Comparison of ENCODE assay signal across 8 cellular contexts in the genomic region with DNA sequence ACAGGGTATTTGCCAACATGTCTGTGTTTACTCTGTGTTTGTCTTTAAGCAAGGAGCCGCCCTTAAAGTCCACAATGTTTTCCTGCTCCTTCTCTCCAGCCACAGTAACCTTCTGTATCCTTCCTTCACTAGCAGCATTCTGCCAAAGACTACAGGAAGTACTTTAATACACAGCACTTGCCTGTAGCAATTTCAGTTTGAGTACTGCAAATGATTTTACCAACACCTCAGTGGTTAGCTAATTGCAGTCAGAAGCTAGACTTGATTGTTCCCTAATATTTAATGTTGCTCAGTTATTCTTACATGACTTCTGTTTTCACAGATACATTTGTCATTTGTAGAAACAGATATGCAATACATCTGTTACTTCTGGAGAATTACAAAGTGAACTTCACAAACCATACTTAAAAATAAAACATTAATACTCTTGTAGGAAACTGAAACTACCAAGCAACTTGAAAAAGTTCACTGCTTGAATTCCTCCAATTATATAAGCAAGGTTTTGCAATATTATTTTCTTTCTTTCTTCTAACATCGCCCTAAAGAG.
A peak's percentile ranks its signal among the peaks of the same experiment; 100 is the strongest.
DNase-seq lines count a peak whose midpoint lies in the region; ATAC-seq and TF ChIP-seq lines count a peak whose summit lies in the region.

No MANE protein-coding gene starts in this region.

- H3K9ac ChIP-seq in adipocyte (ENCODE audit: low read length), result peak overlapping the region; percentile 60

- H3K9me3 Mint-ChIP-seq in CD4-positive, alpha-beta T cell, result no peaks in the 10 kb centered on the region

- H3K4me3 Mint-ChIP-seq in CD4-positive, alpha-beta T cell, result no peak overlapping the region

- TF ChIP-seq POLR2A in right lobe of liver (IDR thresholded peaks at IDR 0.05), result no peak
- no peak for TF ChIP-seq POLR2A in erythroblast (IDR thresholded peaks at IDR 0.05; ENCODE audit: low read length)

- intact Hi-C loops in CD4-positive, alpha-beta T cell (cut with DNase I, micrococcal nuclease), result loop anchor here in 1 of 2 experiments (10.0 kb wide), 1 partner anchor 88 kb away; no protein-coding TSS in a partner anchor
- intact Hi-C loops in right lobe of liver (cut with DNase I), result no loop called here

- peak overlapping the region; percentile 50 for H3K27ac Mint-ChIP-seq in CD4-positive, alpha-beta T cell

- no peak overlapping the region for H3K27ac ChIP-seq in CD4-positive, alpha-beta T cell (ENCODE audit: low read depth, low read length)
- peak overlapping the region in 1 of 3 donors; percentile 24 for H3K27ac ChIP-seq in right lobe of liver

- H3K4me3 ChIP-seq in adipocyte (ENCODE audit: low read length), result peak overlapping the region; percentile 72
- no peak overlapping the region for H3K4me3 ChIP-seq in right lobe of liver

- DNase-seq in CD4-positive, alpha-beta T cell, result no peak
- DNase-seq in HT-29 (ENCODE audit: low spot score) (peak; percentile 73), adipocyte (ENCODE audit: low read depth) (peak; percentile 63), right lobe of liver (no peak), erythroblast (lab: John Stamatoyannopoulos, UW) (no peak), SW480 (ENCODE audit: low spot score) (no peak)
- DNase-seq in stimulated activated CD4-positive, alpha-beta T cell treated with anti-CD3 and anti-CD28 coated beads, Interleukin-4, amount 100 ng/mL, for 24 hours, result no peak

- peaks cover 45% of the 10 kb centered on the region for H3K4me1 Mint-ChIP-seq in CD4-positive, alpha-beta T cell (ENCODE audit: low read depth)

- CTCF ChIA-PET in CD4-positive, alpha-beta T cell (lab: Charles Lee), result no interaction called here

- POLR2A ChIA-PET in CD4-positive, alpha-beta T cell (lab: Charles Lee), result interaction anchor here (1.4 kb wide), 1 partner anchor 69 kb away, joined by 3 read pairs; the partner anchor contains the start of gene FCHSD2

- peaks cover 24% of the 10 kb centered on the region for H3K36me3 Mint-ChIP-seq in CD4-positive, alpha-beta T cell (ENCODE audit: low read depth)

- 8% methylated on average over 2 of the region's 2 CpGs for WGBS in right lobe of liver (ENCODE audit: insufficient coverage, low coverage, low lambda C conversion rate, missing lambda C conversion rate)

- H3K27me3 Mint-ChIP-seq in CD4-positive, alpha-beta T cell, result no peaks in the 10 kb centered on the region

- H3K9me3 ChIP-seq in CD4-positive, alpha-beta T cell (ENCODE audit: control insufficient read depth, low read length), result peaks cover 8% of the 10 kb centered on the region
- peaks cover 9% of the 10 kb centered on the region for H3K9me3 ChIP-seq in adipocyte (ENCODE audit: control insufficient read depth, low read length)
- H3K9me3 ChIP-seq in right lobe of liver, result no peaks in the 10 kb centered on the region

- no peak for TF ChIP-seq CTCF in CD4-positive, alpha-beta T cell (IDR thresholded peaks at IDR 0.05)
- no peak for TF ChIP-seq CTCF in right lobe of liver (IDR thresholded peaks at IDR 0.05)

- H3K27me3 ChIP-seq in CD4-positive, alpha-beta T cell (ENCODE audit: control insufficient read depth, insufficient read depth, low read length), result no peaks in the 10 kb centered on the region
- H3K27me3 ChIP-seq in adipocyte (replicated peaks; ENCODE audit: control insufficient read depth, insufficient read depth, low read length), result no peaks in the 10 kb centered on the region
- no peaks in the 10 kb centered on the region for H3K27me3 ChIP-seq in right lobe of liver

- H3K4me1 ChIP-seq in adipocyte (ENCODE audit: control insufficient read depth, insufficient read depth, low read length) (peaks cover 13% of the 10 kb centered on the region), right lobe of liver (peaks cover 0 to 16% (median 8%) of the 10 kb centered on the region in 4 donors)

- ATAC-seq in CD4-positive, alpha-beta T cell (ENCODE audit: poor library complexity), result no peak
- ATAC-seq in GM19035 (IDR thresholded peaks at IDR 0.05; ENCODE audit: unreplicated experiment) (peak; percentile 73), right lobe of liver (peak; percentile 67 to 87 (median 80))

- peaks cover 8% of the 10 kb centered on the region for H3K36me3 ChIP-seq in adipocyte (ENCODE audit: control insufficient read depth, insufficient read depth, low read length, severe bottlenecking)
- H3K36me3 ChIP-seq in right lobe of liver, result peaks cover 0 to 5% (median 0%) of the 10 kb centered on the region in 4 donors

Comparison
In these comparisons a context has a peak if more than half of its experiments do, and no peak if none do; other contexts are left out.
1. DNase-seq: peak in HT-29 (single experiment) and adipocyte (single experiment); none in CD4-positive, alpha-beta T cell (0 of 10), right lobe of liver (0 of 3), stimulated activated CD4-positive, alpha-beta T cell treated with anti-CD3 and anti-CD28 coated beads, Interleukin-4, amount 100 ng/mL, for 24 hours (single experiment), erythroblast (0 of 2) and SW480 (single experiment).